In genomic region chr6:125586074-125586473, GRCh38 we compare ENCODE assay signal across 22 cellular contexts.
DNase-seq lines count a peak whose midpoint lies in the region; ATAC-seq, FAIRE-seq and TF ChIP-seq lines count a peak whose summit lies in the region.
"Had no signal": no experiment of that assay in that cellular context is flagged by ENCODE, and none has a peak within 500 bp of the region (broad histone marks: within the 10 kb centered on the region; RNA-seq: fewer than 3 reads in every experiment).

No MANE protein-coding gene starts in this region.

- peak; percentile 74 for ATAC-seq in PC-3
- no peak for ATAC-seq in omental fat pad (ENCODE audit: low FRiP score)
- no peak for ATAC-seq in HG03432 (IDR thresholded peaks at IDR 0.05; ENCODE audit: unreplicated experiment)
- ATAC-seq: activated CD4-positive, CD25-positive, alpha-beta regulatory T cell treated with anti-CD3 and anti-CD28 coated beads, Interleukin-2, amount 50 U/mL, for 24 hours; activated naive CD4-positive, alpha-beta T cell treated with anti-CD3 and anti-CD28 coated beads, Interleukin-2, amount 50 U/mL, for 72 hours; activated T-cell treated with anti-CD3 and anti-CD28 coated beads, Interleukin-2, amount 50 U/mL, for 72 hours had no signal

- CTCF ChIA-PET in PC-3 (lab: Charles Lee): no interaction called here

- H3K4me2 ChIP-seq in PC-3 (ENCODE audit: low read length): peak overlapping the region; percentile 37; the same call in 1 of the 2 replicates

- TF ChIP-seq CTCF in PC-3 (conservative IDR thresholded peaks at IDR 0.05; ENCODE audit: low read depth, low read length) (no peak), bronchial epithelial cell (IDR thresholded peaks at IDR 0.05; ENCODE audit: insufficient read depth, low read length, severe bottlenecking) (no peak), omental fat pad (IDR thresholded peaks at IDR 0.05) (no peak)

- no TSS peak for BruUV-seq in PC-3 (replicated peaks; lab: Mats Ljungman, UMichigan)

- peak; percentile 73 for FAIRE-seq in bronchial epithelial cell (lab: Jason Lieb, UNC)

- peaks cover 26% of the 10 kb centered on the region for H3K4me1 ChIP-seq in PC-3 (ENCODE audit: insufficient read depth, low read length)
- H3K4me1 ChIP-seq: upper lobe of left lung had no signal

- no peak overlapping the region for H3K9ac ChIP-seq in PC-3 (ENCODE audit: low read length)

- H3K9me3 ChIP-seq in PC-3 (ENCODE audit: low read length): no peaks in the 10 kb centered on the region
- H3K9me3 ChIP-seq: right atrium auricular region, upper lobe of left lung had no signal

- no peaks in the 10 kb centered on the region for H3K79me2 ChIP-seq in PC-3 (ENCODE audit: low read length)

- no peak overlapping the region for H2AFZ ChIP-seq in PC-3 (ENCODE audit: low read length)

- DNase-seq in ELR (ENCODE audit: low read depth) (peak; percentile 59), PC-3 (peak; percentile 71), bronchial epithelial cell (ENCODE audit: low read depth) (peak; percentile 94), kidney tubule cell (ENCODE audit: low spot score) (peak; percentile 70), omental fat pad (ENCODE audit: low spot score) (no peak), HuH-7 (ENCODE audit: low spot score) (no peak), NCI-H526 treated with DMSO at 0.1 percent for 48 hours (lab: John Stamatoyannopoulos, UW) (no peak)
- DNase-seq: activated T-cell treated with anti-CD3 and anti-CD28 coated beads, Interleukin-2, amount 50 U/mL, for 72 hours; CD4-positive, CD25-positive, alpha-beta regulatory T cell; central memory CD4-positive, alpha-beta T cell; DND-41; effector memory CD4-positive, alpha-beta T cell; H7; Karpas-422; NCI-H2107; NCI-H526; upper lobe of left lung had no signal

- peaks cover 5% of the 10 kb centered on the region; the same call in 1 of the 2 replicates for H3K27me3 ChIP-seq in PC-3 (ENCODE audit: low read length)
- H3K27me3 ChIP-seq in bronchial epithelial cell (ENCODE audit: control insufficient read depth, insufficient read depth, low read length): no peaks in the 10 kb centered on the region
- H3K27me3 ChIP-seq: right atrium auricular region, upper lobe of left lung had no signal

- H3K27ac ChIP-seq in PC-3 (ENCODE audit: low read length): no peak overlapping the region
- H3K27ac ChIP-seq: right atrium auricular region, SK-N-MC, upper lobe of left lung had no signal

- POLR2A ChIA-PET in PC-3 (lab: Charles Lee; ENCODE audit: unreplicated experiment): no interaction called here

- intact Hi-C loops in PC-3 (cut with micrococcal nuclease): no loop called here

- no peaks in the 10 kb centered on the region for H4K20me1 ChIP-seq in PC-3 (ENCODE audit: low read length)

- H3K9me2 ChIP-seq in PC-3 (replicated peaks; ENCODE audit: low read length): no peaks in the 10 kb centered on the region

- H3K36me3 ChIP-seq in PC-3 (ENCODE audit: low read depth, low read length) (no peaks in the 10 kb centered on the region), bronchial epithelial cell (ENCODE audit: control insufficient read depth, insufficient read depth, low read length) (no peaks in the 10 kb centered on the region)
- H3K36me3 ChIP-seq: right atrium auricular region, upper lobe of left lung had no signal

- H3K4me3 ChIP-seq in PC-3 (ENCODE audit: low read length) (no peak overlapping the region), bronchial epithelial cell (ENCODE audit: low read depth, low read length) (no peak overlapping the region)
- H3K4me3 ChIP-seq: right atrium auricular region, SK-N-MC, upper lobe of left lung had no signal

- no peaks in the 10 kb centered on the region for H3F3A ChIP-seq in PC-3 (ENCODE audit: low read length, unreplicated experiment)

Comparison
In these comparisons a context has a peak if more than half of its experiments do, and no peak if none do; other contexts are left out.
1. DNase-seq: peak in ELR (single experiment), PC-3 (single experiment), bronchial epithelial cell (single experiment) and kidney tubule cell (single experiment); none in omental fat pad (single experiment), HuH-7 (single experiment) and NCI-H526 treated with DMSO at 0.1 percent for 48 hours (single experiment).